In genomic region chr17:70621593-70621992, GRCh38 we compare ENCODE assay signal across 16 cellular contexts.
DNase-seq lines count a peak whose midpoint lies in the region; ATAC-seq, FAIRE-seq and TF ChIP-seq lines count a peak whose summit lies in the region.
"Had no signal": no experiment of that assay in that cellular context is flagged by ENCODE, and none has a peak within 500 bp of the region (broad histone marks: within the 10 kb centered on the region; RNA-seq: fewer than 3 reads in every experiment).

No MANE protein-coding gene starts in this region.

- H3K27me3 Mint-ChIP-seq in osteocyte (ENCODE audit: unreplicated experiment), result peaks cover 11% of the 10 kb centered on the region
- H3K27me3 Mint-ChIP-seq: activated naive CD8-positive, alpha-beta T cell treated with anti-CD3 and anti-CD28 coated beads for 36 hours had no signal

- no peak for FAIRE-seq in H54 (lab: Jason Lieb, UNC)
- FAIRE-seq: small intestine had no signal

- TF ChIP-seq POLR2A in H54 (IDR thresholded peaks at IDR 0.05; ENCODE audit: low read depth, low read length), result no peak

- H3K4me1 Mint-ChIP-seq in osteocyte (ENCODE audit: unreplicated experiment), result no peaks in the 10 kb centered on the region
- H3K4me1 Mint-ChIP-seq: activated naive CD8-positive, alpha-beta T cell treated with anti-CD3 and anti-CD28 coated beads for 36 hours had no signal

- H3K27ac Mint-ChIP-seq in osteocyte (ENCODE audit: unreplicated experiment), result no peak overlapping the region
- H3K27ac Mint-ChIP-seq: activated naive CD8-positive, alpha-beta T cell treated with anti-CD3 and anti-CD28 coated beads for 36 hours; naive thymus-derived CD8-positive, alpha-beta T cell had no signal

- H3K4me3 Mint-ChIP-seq in osteocyte (ENCODE audit: unreplicated experiment), result no peak overlapping the region
- H3K4me3 Mint-ChIP-seq: activated naive CD8-positive, alpha-beta T cell treated with anti-CD3 and anti-CD28 coated beads for 36 hours; naive thymus-derived CD8-positive, alpha-beta T cell had no signal

- in situ Hi-C loops in astrocyte of the spinal cord (cut with HindIII; ENCODE audit: low sequenced_read_pairs), result no loop called here

- no peaks in the 10 kb centered on the region for H3K36me3 Mint-ChIP-seq in osteocyte (ENCODE audit: unreplicated experiment)
- H3K36me3 Mint-ChIP-seq: activated naive CD8-positive, alpha-beta T cell treated with anti-CD3 and anti-CD28 coated beads for 36 hours; naive thymus-derived CD8-positive, alpha-beta T cell had no signal

- no peak overlapping the region for H3K4me3 ChIP-seq in astrocyte of the spinal cord (ENCODE audit: low read depth, low read length)
- H3K4me3 ChIP-seq: BLaER1 treated with 17β-estradiol and CSF1 and Interleukin-3, amounts not matched to agents 10 nM and 100 nM; stomach had no signal

- H3K9me3 Mint-ChIP-seq in osteocyte (ENCODE audit: unreplicated experiment), result no peaks in the 10 kb centered on the region
- H3K9me3 Mint-ChIP-seq: activated naive CD8-positive, alpha-beta T cell treated with anti-CD3 and anti-CD28 coated beads for 36 hours had no signal

- TF ChIP-seq CTCF in astrocyte of the spinal cord (IDR thresholded peaks at IDR 0.05; ENCODE audit: low read depth, low read length), result no peak
- TF ChIP-seq CTCF in osteocyte (IDR thresholded peaks at IDR 0.05), result no peak

- ATAC-seq in GM21381 (IDR thresholded peaks at IDR 0.05; ENCODE audit: unreplicated experiment), result no peak
- ATAC-seq: naive thymus-derived CD8-positive, alpha-beta T cell had no signal

- DNase-seq in Ammon's horn (ENCODE audit: low spot score) (peak; percentile 71), LHCN-M2 (ENCODE audit: low read depth) (peak; percentile 95), astrocyte of the spinal cord (ENCODE audit: low read depth, low spot score) (peak; percentile 70), middle frontal gyrus (ENCODE audit: extremely low spot score, low spot score) (peak; percentile 43), SIG-M5 (lab: John Stamatoyannopoulos, UW) (no peak), osteocyte (ENCODE audit: extremely low spot score, unreplicated experiment) (no peak), H54 (ENCODE audit: insufficient read length, low spot score) (no peak)
- DNase-seq: activated CD8-positive, alpha-beta memory T cell treated with anti-CD3 and anti-CD28 coated beads, Interleukin-2, amount 50 U/mL, for 48 hours; activated naive CD8-positive, alpha-beta T cell treated with anti-CD3 and anti-CD28 coated beads for 36 hours; foreskin keratinocyte; naive thymus-derived CD8-positive, alpha-beta T cell; NCI-H1048; small intestine; stomach had no signal

Comparison
In these comparisons a context has a peak if more than half of its experiments do, and no peak if none do; other contexts are left out.
1. DNase-seq: peak in Ammon's horn (single experiment), LHCN-M2 (single experiment), astrocyte of the spinal cord (single experiment) and middle frontal gyrus (single experiment); none in SIG-M5 (single experiment), osteocyte (single experiment) and H54 (single experiment).